Comparison of ENCODE assay signal across 10 cellular contexts in genomic region chr19:3056454-3057016, GRCh38. TPM values are rescaled to one million over a fixed set of nuclear protein-coding genes. Genes with fewer than 3 reads are reported as not detected.
DNase-seq lines count a peak whose midpoint lies in the region; ATAC-seq and TF ChIP-seq lines count a peak whose summit lies in the region.
"Had no signal": no experiment of that assay in that cellular context is flagged by ENCODE, and none has a peak within 500 bp of the region (broad histone marks: within the 10 kb centered on the region; RNA-seq: fewer than 3 reads in every experiment).

No MANE protein-coding gene starts in this region.

- peaks cover 6% of the 10 kb centered on the region for H3K79me2 ChIP-seq in neural progenitor cell (ENCODE audit: low read depth)

- H3F3A ChIP-seq in neural progenitor cell (ENCODE audit: low read depth), result peaks cover 65% of the 10 kb centered on the region

- H3K9me3 ChIP-seq in CD4-positive, CD25-positive, alpha-beta regulatory T cell (ENCODE audit: control insufficient read depth in 2 of 2, low read length in 2 of 2), result no peaks in the 10 kb centered on the region
- H3K9me3 ChIP-seq in HUES64 (ENCODE audit: insufficient read depth, low read depth, low read length) (no peaks in the 10 kb centered on the region), neural progenitor cell (ENCODE audit: low read depth) (no peaks in the 10 kb centered on the region)
- H3K9me3 ChIP-seq: mucosa of descending colon had no signal

- H3K9ac ChIP-seq in HUES64 (ENCODE audit: low read depth, low read length), result no peak overlapping the region
- H3K9ac ChIP-seq in neural progenitor cell, result no peak overlapping the region

- no peak overlapping the region for H3K4me3 ChIP-seq in CD4-positive, CD25-positive, alpha-beta regulatory T cell (ENCODE audit: low read depth, low read length)
- no peak overlapping the region for H3K4me3 ChIP-seq in HUES64 (ENCODE audit: low read length)
- peak overlapping the region; percentile 13 for H3K4me3 ChIP-seq in neural progenitor cell
- H3K4me3 ChIP-seq: mucosa of descending colon had no signal

- 7% methylated on average over 9 of the region's 10 CpGs for WGBS in HUES64

- peaks cover 83% of the 10 kb centered on the region for H3K4me1 ChIP-seq in CD4-positive, CD25-positive, alpha-beta regulatory T cell (ENCODE audit: control insufficient read depth, insufficient read depth, low read length, poor library complexity, severe bottlenecking)
- peaks cover 30% of the 10 kb centered on the region for H3K4me1 ChIP-seq in HUES64 (ENCODE audit: insufficient read depth, low read length)
- H3K4me1 ChIP-seq in neural progenitor cell, result peaks cover 28% of the 10 kb centered on the region

- ATAC-seq in CD4-positive, CD25-positive, alpha-beta regulatory T cell (ENCODE audit: low read depth in 2 of 2), result no peak
- no peak for ATAC-seq in central memory CD8-positive, alpha-beta T cell (replicated peaks; ENCODE audit: extremely low read depth, poor library complexity, severe bottlenecking)
- ATAC-seq in HG02981 (IDR thresholded peaks at IDR 0.05; ENCODE audit: unreplicated experiment), result no peak

- TF ChIP-seq CTCF in neural progenitor cell (IDR thresholded peaks at IDR 0.05), result no peak

- H3K27me3 ChIP-seq in CD4-positive, CD25-positive, alpha-beta regulatory T cell (ENCODE audit: control insufficient read depth, insufficient read depth, low read length), result no peaks in the 10 kb centered on the region
- H3K27me3 ChIP-seq in HUES64 (ENCODE audit: insufficient read depth, low read length), result peaks cover 2% of the 10 kb centered on the region
- H3K27me3 ChIP-seq in neural progenitor cell, result no peaks in the 10 kb centered on the region

- peaks cover 0 to 74% (median 21%) of the 10 kb centered on the region in 4 donors for H3K4me1 Mint-ChIP-seq in CD4-positive, CD25-positive, alpha-beta regulatory T cell
- H3K4me1 Mint-ChIP-seq in central memory CD8-positive, alpha-beta T cell, result peaks cover 28% of the 10 kb centered on the region
- H3K4me1 Mint-ChIP-seq in neural progenitor cell, result peaks cover 32% of the 10 kb centered on the region

- peak overlapping the region in 1 of 4 donors; percentile 68 for H3K4me3 Mint-ChIP-seq in CD4-positive, CD25-positive, alpha-beta regulatory T cell
- no peak overlapping the region for H3K4me3 Mint-ChIP-seq in central memory CD8-positive, alpha-beta T cell
- H3K4me3 Mint-ChIP-seq in neural progenitor cell, result peak overlapping the region; percentile 11

- peak overlapping the region in 1 of 3 donors; percentile 69 for H3K27ac Mint-ChIP-seq in CD4-positive, CD25-positive, alpha-beta regulatory T cell
- H3K27ac Mint-ChIP-seq in central memory CD8-positive, alpha-beta T cell (ENCODE audit: low read depth), result peak overlapping the region; percentile 49
- no peak overlapping the region for H3K27ac Mint-ChIP-seq in neural progenitor cell

- H4K20me1 ChIP-seq in neural progenitor cell (ENCODE audit: low read depth), result peaks cover 80% of the 10 kb centered on the region

- H3K27ac ChIP-seq in CD4-positive, CD25-positive, alpha-beta regulatory T cell (ENCODE audit: insufficient read depth, low read length, poor library complexity, severe bottlenecking), result peak overlapping the region; percentile 41
- H3K27ac ChIP-seq in HUES64 (ENCODE audit: low read depth, low read length) (peak overlapping the region; percentile 77; the same call in 1 of the 2 replicates), neural progenitor cell (no peak overlapping the region)

- H3K27me3 Mint-ChIP-seq in CD4-positive, CD25-positive, alpha-beta regulatory T cell, result no peaks in the 10 kb centered on the region
- no peaks in the 10 kb centered on the region for H3K27me3 Mint-ChIP-seq in central memory CD8-positive, alpha-beta T cell
- peaks cover 6% of the 10 kb centered on the region for H3K27me3 Mint-ChIP-seq in neural progenitor cell (ENCODE audit: insufficient read depth, low read depth)

- H3K36me3 ChIP-seq in CD4-positive, CD25-positive, alpha-beta regulatory T cell (ENCODE audit: control insufficient read depth, insufficient read depth, low read length), result peaks cover 68% of the 10 kb centered on the region
- H3K36me3 ChIP-seq in HUES64 (ENCODE audit: insufficient read depth, low read length), result peaks cover 37% of the 10 kb centered on the region; the same call in 1 of the 2 replicates
- peaks cover 5% of the 10 kb centered on the region for H3K36me3 ChIP-seq in neural progenitor cell

- no peak overlapping the region for H2AFZ ChIP-seq in neural progenitor cell (replicated peaks)

- H3K9me3 Mint-ChIP-seq in CD4-positive, CD25-positive, alpha-beta regulatory T cell, result no peaks in the 10 kb centered on the region
- no peaks in the 10 kb centered on the region for H3K9me3 Mint-ChIP-seq in central memory CD8-positive, alpha-beta T cell
- no peaks in the 10 kb centered on the region for H3K9me3 Mint-ChIP-seq in neural progenitor cell

- peak overlapping the region; percentile 66 for H3K4me2 ChIP-seq in neural progenitor cell

- DNase-seq in CD4-positive, CD25-positive, alpha-beta regulatory T cell, result no peak
- DNase-seq in central memory CD8-positive, alpha-beta T cell (ENCODE audit: low spot score in 2 of 2), result no peak
- DNase-seq in neural progenitor cell (ENCODE audit: low spot score) (peak; percentile 76), occipital lobe (lab: John Stamatoyannopoulos, UW) (no peak), cerebellum (ENCODE audit: low spot score) (no peak), posterior vena cava (ENCODE audit: low spot score) (no peak)
- DNase-seq: erythroblast had no signal

- H3K36me3 Mint-ChIP-seq in CD4-positive, CD25-positive, alpha-beta regulatory T cell, result peaks cover 32% of the 10 kb centered on the region
- peaks cover 61% of the 10 kb centered on the region for H3K36me3 Mint-ChIP-seq in central memory CD8-positive, alpha-beta T cell (ENCODE audit: insufficient read depth)
- H3K36me3 Mint-ChIP-seq in neural progenitor cell, result peaks cover 15% of the 10 kb centered on the region

- intact Hi-C loops in posterior vena cava (cut with DNase I), result no loop called here

RNA-seq across cellular contexts. Expression of gene TLE5, which starts 5.8 kb away (rescaled TPM):
- total RNA-seq in CD4-positive, CD25-positive, alpha-beta regulatory T cell, result 1,009 TPM
- 100 to 1,000 TPM; 608 to 773 (median 661) TPM for polyA plus RNA-seq in CD4-positive, CD25-positive, alpha-beta regulatory T cell
- polyA plus RNA-seq in HUES64 (2013, experiment 1 of 2), result 95.1 TPM
- 123 TPM for polyA plus RNA-seq in HUES64 (2013, experiment 2 of 2)
- total RNA-seq in neural progenitor cell (ENCODE audit: low replicate concordance) (54.6 and 148 TPM in 2 replicates), occipital lobe (95.8 TPM), cerebellum (92.0 TPM), posterior vena cava (100 to 1,000 TPM; 344 to 424 TPM)

RNA-seq across cellular contexts. Expression of gene TLE2, which starts 27.5 kb away (rescaled TPM):
- 9.3 TPM for total RNA-seq in CD4-positive, CD25-positive, alpha-beta regulatory T cell
- polyA plus RNA-seq in CD4-positive, CD25-positive, alpha-beta regulatory T cell, result 1 to 10 TPM; 3.1 to 4.5 (median 3.9) TPM
- polyA plus RNA-seq in HUES64 (2013, experiment 1 of 2), result 1.8 TPM
- 2.2 TPM for polyA plus RNA-seq in HUES64 (2013, experiment 2 of 2)
- total RNA-seq in neural progenitor cell (ENCODE audit: low replicate concordance), result 1.1 TPM in 1 of 2 replicates, not detected in the other
- total RNA-seq in occipital lobe, result 6.1 TPM
- 17.0 TPM for total RNA-seq in cerebellum
- 10 to 100 TPM; 39.4 to 61.4 TPM for total RNA-seq in posterior vena cava

RNA-seq across cellular contexts. Expression of gene GNA11, which starts 37.6 kb away (rescaled TPM):
- total RNA-seq in CD4-positive, CD25-positive, alpha-beta regulatory T cell, result 0.81 TPM
- polyA plus RNA-seq in CD4-positive, CD25-positive, alpha-beta regulatory T cell, result under 1 TPM in 3 of 4 donors, not detected in 1; 0.21 to 0.44 (median 0.23) TPM
- 12.7 TPM for polyA plus RNA-seq in HUES64 (2013, experiment 1 of 2)
- polyA plus RNA-seq in HUES64 (2013, experiment 2 of 2), result 12.2 TPM
- 12.4 and 19.5 TPM in 2 replicates for total RNA-seq in neural progenitor cell (ENCODE audit: low replicate concordance)
- total RNA-seq in occipital lobe, result 56.8 TPM
- 37.0 TPM for total RNA-seq in cerebellum
- 10 to 100 TPM; 71.9 to 76.5 TPM for total RNA-seq in posterior vena cava
